Comparison of ENCODE assay signal across 14 cellular contexts in genomic region chr7:150381096-150381495, GRCh38. TPM values are rescaled to one million over a fixed set of nuclear protein-coding genes. Genes with fewer than 3 reads are reported as not detected.
DNase-seq lines count a peak whose midpoint lies in the region; ATAC-seq, FAIRE-seq and TF ChIP-seq lines count a peak whose summit lies in the region.
"Had no signal": no experiment of that assay in that cellular context is flagged by ENCODE, and none has a peak within 500 bp of the region (broad histone marks: within the 10 kb centered on the region; RNA-seq: fewer than 3 reads in every experiment).

No MANE protein-coding gene starts in this region.

- 89% methylated on average over 9 of the region's 9 CpGs for WGBS in thymus
- WGBS in upper lobe of left lung, 2 donors: 87 to 88% methylated on average over 9 of the region's 9 CpGs

- H3K4me3 Mint-ChIP-seq in activated naive CD4-positive, alpha-beta T cell treated with anti-CD3 and anti-CD28 coated beads for 36 hours: no peak overlapping the region

- no peak for TF ChIP-seq POLR2A in upper lobe of left lung (IDR thresholded peaks at IDR 0.05)

- no peak overlapping the region for H3K27ac Mint-ChIP-seq in activated naive CD4-positive, alpha-beta T cell treated with anti-CD3 and anti-CD28 coated beads for 36 hours
- H3K27ac Mint-ChIP-seq: T-helper 1 cell treated with Interleukin-12 subunit alpha and Interleukin-12 subunit beta and Interleukin-4 antibody, amounts not matched to agents 30 μg/mL and 1 μg/mL, for 36 hours had no signal

- in situ Hi-C loops in Panc1 (cut with HindIII; ENCODE audit: low pct_unique_long_range_greater_than_20kb, low sequenced_read_pairs): no loop called here

- intact Hi-C loops in Panc1 (cut with micrococcal nuclease; ENCODE audit: unreplicated experiment): no loop called here
- intact Hi-C loops in activated naive CD4-positive, alpha-beta T cell treated with anti-CD3 and anti-CD28 coated beads for 36 hours (cut with micrococcal nuclease): no loop called here

- H3K4me3 ChIP-seq in Panc1 (ENCODE audit: low read depth in 2 of 2, low read length in 2 of 2) (no peak overlapping the region), keratinocyte (ENCODE audit: control insufficient read depth in 2 of 3, extremely low read depth in 1 of 3, insufficient read depth in 2 of 3, low read depth in 1 of 3, low read length in 3 of 3) (no peak overlapping the region), thymus (ENCODE audit: low read length) (no peak overlapping the region), upper lobe of left lung (no peak overlapping the region)
- H3K4me3 ChIP-seq: body of pancreas had no signal

- H3K9ac ChIP-seq in keratinocyte (ENCODE audit: control insufficient read depth, extremely low read depth, insufficient read depth, low read length): no peak overlapping the region

- H3K9me3 ChIP-seq in Panc1 (ENCODE audit: control insufficient read depth, insufficient read depth, low read depth, low read length) (no peaks in the 10 kb centered on the region), keratinocyte (ENCODE audit: control insufficient read depth, low read depth, low read length) (no peaks in the 10 kb centered on the region), thymus (ENCODE audit: control insufficient read depth) (no peaks in the 10 kb centered on the region), upper lobe of left lung (no peaks in the 10 kb centered on the region)
- H3K9me3 ChIP-seq: body of pancreas had no signal

- FAIRE-seq in keratinocyte (lab: Jason Lieb, UNC): no peak
- FAIRE-seq: A204.1, frontal cortex had no signal

- peaks cover 30% of the 10 kb centered on the region for H3K4me1 Mint-ChIP-seq in activated naive CD4-positive, alpha-beta T cell treated with anti-CD3 and anti-CD28 coated beads for 36 hours (ENCODE audit: low read depth)

- peaks cover 5% of the 10 kb centered on the region for H3K79me2 ChIP-seq in keratinocyte (ENCODE audit: control insufficient read depth, insufficient read depth, low read length)

- H3K27ac ChIP-seq in Panc1 (ENCODE audit: low read length) (peak overlapping the region; percentile 96), keratinocyte (ENCODE audit: control insufficient read depth, insufficient read depth, low read length) (no peak overlapping the region), thymus (ENCODE audit: low read depth) (peak overlapping the region; percentile 8), upper lobe of left lung (no peak overlapping the region)

- H2AFZ ChIP-seq in keratinocyte (ENCODE audit: control insufficient read depth, low read length): no peak overlapping the region

- no peaks in the 10 kb centered on the region for H3K36me3 Mint-ChIP-seq in activated naive CD4-positive, alpha-beta T cell treated with anti-CD3 and anti-CD28 coated beads for 36 hours (ENCODE audit: low read depth)

- no peaks in the 10 kb centered on the region; the same call in 1 of the 2 replicates for H3K36me3 ChIP-seq in Panc1 (ENCODE audit: control insufficient read depth, insufficient read depth, low read length)
- H3K36me3 ChIP-seq in keratinocyte (ENCODE audit: control insufficient read depth in 2 of 2, extremely low read depth in 1 of 2, insufficient read depth in 2 of 2, low read length in 2 of 2): no peaks in the 10 kb centered on the region
- H3K36me3 ChIP-seq in thymus (ENCODE audit: control insufficient read depth, insufficient read depth): no peaks in the 10 kb centered on the region
- no peaks in the 10 kb centered on the region for H3K36me3 ChIP-seq in upper lobe of left lung

- H3K27me3 ChIP-seq in Panc1 (ENCODE audit: control insufficient read depth, insufficient read depth, low read length): no peaks in the 10 kb centered on the region
- no peaks in the 10 kb centered on the region for H3K27me3 ChIP-seq in keratinocyte (ENCODE audit: control insufficient read depth, extremely low read depth, insufficient read depth, low read length)
- no peaks in the 10 kb centered on the region for H3K27me3 ChIP-seq in thymus (ENCODE audit: control insufficient read depth, insufficient read depth)
- no peaks in the 10 kb centered on the region for H3K27me3 ChIP-seq in upper lobe of left lung
- H3K27me3 ChIP-seq: body of pancreas had no signal

- no peaks in the 10 kb centered on the region for H3K9me1 ChIP-seq in keratinocyte (ENCODE audit: control insufficient read depth, extremely low read depth, insufficient read depth, low read length)

- CTCF ChIA-PET in Panc1 (lab: Charles Lee): no interaction called here
- CTCF ChIA-PET in activated naive CD4-positive, alpha-beta T cell treated with anti-CD3 and anti-CD28 coated beads for 36 hours (lab: Charles Lee): interaction anchor here (0.7 kb wide), 1 partner anchor 14 kb away, joined by 3 read pairs; no protein-coding TSS in a partner anchor

- ATAC-seq in Panc1 (no peak), HG03280 (IDR thresholded peaks at IDR 0.05; ENCODE audit: unreplicated experiment) (no peak), upper lobe of left lung (ENCODE audit: low FRiP score in 2 of 2) (no peak)
- ATAC-seq: body of pancreas, left colon had no signal

- POLR2A ChIA-PET in Panc1 (lab: Charles Lee): no interaction called here

- H4K20me1 ChIP-seq in keratinocyte (ENCODE audit: control insufficient read depth, extremely low read depth, insufficient read depth, low read length): no peaks in the 10 kb centered on the region

- no peaks in the 10 kb centered on the region for H3K27me3 Mint-ChIP-seq in activated naive CD4-positive, alpha-beta T cell treated with anti-CD3 and anti-CD28 coated beads for 36 hours (ENCODE audit: low read depth)

- dilution Hi-C loops in keratinocyte (cut with MboI; ENCODE audit: extremely low pct_ligation_motif_present, low sequenced_read_pairs): no loop called here

- peaks cover 57% of the 10 kb centered on the region for H3K4me1 ChIP-seq in Panc1 (ENCODE audit: control insufficient read depth, insufficient read depth, low read length)
- peaks cover 22% of the 10 kb centered on the region for H3K4me1 ChIP-seq in keratinocyte (ENCODE audit: control insufficient read depth, extremely low read depth, insufficient read depth, low read length)
- peaks cover 51% of the 10 kb centered on the region for H3K4me1 ChIP-seq in thymus (ENCODE audit: control insufficient read depth, insufficient read depth, low read length)
- H3K4me1 ChIP-seq in upper lobe of left lung: peaks cover 17 to 35% (median 24%) of the 10 kb centered on the region in 4 donors

- no peak for TF ChIP-seq CTCF in Panc1 (IDR thresholded peaks at IDR 0.05)
- TF ChIP-seq CTCF in keratinocyte (optimal IDR thresholded peaks at IDR 0.05 in 1 of 3, IDR thresholded peaks at IDR 0.05 in 1 of 3, conservative IDR thresholded peaks at IDR 0.05 in 1 of 3; ENCODE audit: extremely low read depth in 1 of 3, insufficient read depth in 2 of 3, low read length in 3 of 3): no peak
- TF ChIP-seq CTCF in upper lobe of left lung (IDR thresholded peaks at IDR 0.05): no peak

- no TSS peak for BruUV-seq in Panc1 (replicated peaks; lab: Mats Ljungman, UMichigan)

- peak; percentile 7 for DNase-seq in activated CD8-positive, alpha-beta memory T cell treated with anti-CD3 and anti-CD28 coated beads, Interleukin-2, amount 50 U/mL, for 4 hours
- DNase-seq in activated CD8-positive, alpha-beta memory T cell treated with anti-CD3 and anti-CD28 coated beads, Interleukin-2, amount 50 U/mL, for 48 hours: no peak
- no peak for DNase-seq in Panc1 (ENCODE audit: low read depth, low spot score)
- DNase-seq in keratinocyte (ENCODE audit: low read depth, low spot score): no peak
- no peak for DNase-seq in upper lobe of left lung
- no peak for DNase-seq in activated naive CD4-positive, alpha-beta T cell treated with anti-CD3 and anti-CD28 coated beads for 36 hours
- DNase-seq: activated CD4-positive, alpha-beta T cell treated with anti-CD3 and anti-CD28 coated beads for 48 hours; body of pancreas had no signal

- TF ChIP-seq EP300 in upper lobe of left lung (IDR thresholded peaks at IDR 0.05): no peak

- no peaks in the 10 kb centered on the region for H3K9me3 Mint-ChIP-seq in activated naive CD4-positive, alpha-beta T cell treated with anti-CD3 and anti-CD28 coated beads for 36 hours
- H3K9me3 Mint-ChIP-seq: T-helper 1 cell treated with Interleukin-12 subunit alpha and Interleukin-12 subunit beta and Interleukin-4 antibody, amounts not matched to agents 30 μg/mL and 1 μg/mL, for 36 hours had no signal

- peak overlapping the region; percentile 6 for H3K4me2 ChIP-seq in keratinocyte (ENCODE audit: control insufficient read depth, extremely low read depth, insufficient read depth, low read depth, low read length)

RNA-seq across cellular contexts. Expression of gene ZNF775, which starts 2.0 kb away (rescaled TPM):
- 14.7 TPM for total RNA-seq in Panc1 (2021; ENCODE audit: unreplicated experiment)
- 14.8 TPM for polyA plus RNA-seq in Panc1 (2012; ENCODE audit: insufficient read length)
- polyA plus RNA-seq in keratinocyte: 1.0 to 1.9 TPM (median 1.1 TPM) in 3 replicates
- 0.15 TPM for polyA plus RNA-seq in keratinocyte (2011; ENCODE audit: low read depth)
- polyA plus RNA-seq in keratinocyte (2011; cell fraction: cytosol; rRNA removed): 0.44 and 1.6 TPM in 2 replicates
- 0.74 and 1.7 TPM in 2 replicates for polyA plus RNA-seq in keratinocyte (2011; cell fraction: nucleus; rRNA removed)
- 0.78 and 2.6 TPM in 2 replicates for polyA plus RNA-seq in keratinocyte (2012; ENCODE audit: low replicate concordance)
- polyA minus RNA-seq in keratinocyte: 0.16 to 0.33 TPM (median 0.26 TPM) in 3 replicates
- polyA minus RNA-seq in keratinocyte (2011; cell fraction: cytosol; rRNA and poly(A)+ RNA removed): 2.9 TPM
- polyA minus RNA-seq in keratinocyte (2011; cell fraction: nucleus; rRNA and poly(A)+ RNA removed): 1.4 and 2.1 TPM in 2 replicates
- polyA plus RNA-seq in thymus: 6.6 TPM
- total RNA-seq in upper lobe of left lung: 1 to 10 TPM; 3.0 to 6.5 (median 5.5) TPM
- total RNA-seq in activated naive CD4-positive, alpha-beta T cell treated with anti-CD3 and anti-CD28 coated beads for 36 hours: 1 to 10 TPM; 4.5 to 5.2 TPM

RNA-seq across cellular contexts. Expression of gene REPIN1, which starts 12.5 kb away (rescaled TPM):
- total RNA-seq in Panc1 (2021; ENCODE audit: unreplicated experiment) (209 TPM), upper lobe of left lung (100 to 1,000 TPM in 4 of 6 donors, 10 to 100 TPM in 2; 65.2 to 125 (median 105) TPM)
- polyA plus RNA-seq in Panc1 (2012; ENCODE audit: insufficient read length): 158 TPM
- polyA plus RNA-seq in keratinocyte (9.3 to 13.9 TPM (median 9.5 TPM) in 3 replicates), thymus (97.0 TPM)
- 3.7 TPM for polyA plus RNA-seq in keratinocyte (2011; ENCODE audit: low read depth)
- polyA plus RNA-seq in keratinocyte (2011; cell fraction: cytosol; rRNA removed): 8.3 and 14.5 TPM in 2 replicates
- 23.9 and 32.1 TPM in 2 replicates for polyA plus RNA-seq in keratinocyte (2011; cell fraction: nucleus; rRNA removed)
- polyA plus RNA-seq in keratinocyte (2012; ENCODE audit: low replicate concordance): 13.4 and 22.4 TPM in 2 replicates
- 6.0 to 10.4 TPM (median 7.8 TPM) in 3 replicates for polyA minus RNA-seq in keratinocyte
- polyA minus RNA-seq in keratinocyte (2011; cell fraction: cytosol; rRNA and poly(A)+ RNA removed): 18.8 TPM
- polyA minus RNA-seq in keratinocyte (2011; cell fraction: nucleus; rRNA and poly(A)+ RNA removed): 8.8 and 12.4 TPM in 2 replicates
- total RNA-seq in activated naive CD4-positive, alpha-beta T cell treated with anti-CD3 and anti-CD28 coated beads for 36 hours: 10 to 100 TPM; 45.7 to 49.3 TPM

RNA-seq across cellular contexts. Expression of gene RARRES2, which starts 39.7 kb away (rescaled TPM):
- total RNA-seq in Panc1 (2021; ENCODE audit: unreplicated experiment) (1.1 TPM), upper lobe of left lung (100 to 1,000 TPM in 5 of 6 donors, 10 to 100 TPM in 1; 54.2 to 303 (median 160) TPM)
- not detected for polyA plus RNA-seq in Panc1 (2012; ENCODE audit: insufficient read length)
- polyA plus RNA-seq in keratinocyte (not detected in 3 replicates), thymus (21.9 TPM)
- polyA plus RNA-seq in keratinocyte (2011; ENCODE audit: low read depth): not detected
- not detected in 2 replicates for polyA plus RNA-seq in keratinocyte (2011; cell fraction: cytosol; rRNA removed)
- polyA plus RNA-seq in keratinocyte (2011; cell fraction: nucleus; rRNA removed): not detected in 2 replicates
- not detected in 2 replicates for polyA plus RNA-seq in keratinocyte (2012; ENCODE audit: low replicate concordance)
- polyA minus RNA-seq in keratinocyte: not detected in 3 replicates
- polyA minus RNA-seq in keratinocyte (2011; cell fraction: cytosol; rRNA and poly(A)+ RNA removed): not detected
- not detected in 2 replicates for polyA minus RNA-seq in keratinocyte (2011; cell fraction: nucleus; rRNA and poly(A)+ RNA removed)
- not detected for total RNA-seq in activated naive CD4-positive, alpha-beta T cell treated with anti-CD3 and anti-CD28 coated beads for 36 hours

RNA-seq across cellular contexts. Expression of gene ACTR3C, which starts 57.8 kb away (rescaled TPM):
- total RNA-seq in Panc1 (2021; ENCODE audit: unreplicated experiment): 6.5 TPM
- 2.8 TPM for polyA plus RNA-seq in Panc1 (2012; ENCODE audit: insufficient read length)
- 1.3 to 2.3 TPM (median 1.7 TPM) in 3 replicates for polyA plus RNA-seq in keratinocyte
- polyA plus RNA-seq in keratinocyte (2011; ENCODE audit: low read depth): 0.37 TPM
- 0.70 and 1.3 TPM in 2 replicates for polyA plus RNA-seq in keratinocyte (2011; cell fraction: cytosol; rRNA removed)
- 3.7 and 4.7 TPM in 2 replicates for polyA plus RNA-seq in keratinocyte (2011; cell fraction: nucleus; rRNA removed)
- 1.00 and 1.1 TPM in 2 replicates for polyA plus RNA-seq in keratinocyte (2012; ENCODE audit: low replicate concordance)
- polyA minus RNA-seq in keratinocyte: 0.49 to 4.2 TPM (median 3.8 TPM) in 3 replicates
- 4.2 TPM for polyA minus RNA-seq in keratinocyte (2011; cell fraction: cytosol; rRNA and poly(A)+ RNA removed)
- polyA minus RNA-seq in keratinocyte (2011; cell fraction: nucleus; rRNA and poly(A)+ RNA removed): 6.4 and 12.9 TPM in 2 replicates
- polyA plus RNA-seq in thymus: 2.9 TPM
- 100 to 1,000 TPM in 1 of 6 donors, 10 to 100 TPM in 5; 12.1 to 123 (median 24.1) TPM for total RNA-seq in upper lobe of left lung
- 1 to 10 TPM; 3.1 to 3.4 TPM for total RNA-seq in activated naive CD4-positive, alpha-beta T cell treated with anti-CD3 and anti-CD28 coated beads for 36 hours

RNA-seq across cellular contexts. Expression of gene LRRC61, which starts 57.9 kb away (rescaled TPM):
- total RNA-seq in Panc1 (2021; ENCODE audit: unreplicated experiment): 13.8 TPM
- polyA plus RNA-seq in Panc1 (2012; ENCODE audit: insufficient read length): 24.0 TPM
- polyA plus RNA-seq in keratinocyte: 1.0 to 2.5 TPM (median 1.7 TPM) in 3 replicates
- 0.72 TPM for polyA plus RNA-seq in keratinocyte (2011; ENCODE audit: low read depth)
- polyA plus RNA-seq in keratinocyte (2011; cell fraction: cytosol; rRNA removed): 1.4 and 4.1 TPM in 2 replicates
- 1.8 and 2.8 TPM in 2 replicates for polyA plus RNA-seq in keratinocyte (2011; cell fraction: nucleus; rRNA removed)
- 1.7 and 3.2 TPM in 2 replicates for polyA plus RNA-seq in keratinocyte (2012; ENCODE audit: low replicate concordance)
- polyA minus RNA-seq in keratinocyte: 1.3 to 3.4 TPM (median 1.7 TPM) in 3 replicates
- 10.9 TPM for polyA minus RNA-seq in keratinocyte (2011; cell fraction: cytosol; rRNA and poly(A)+ RNA removed)
- 3.7 TPM in 2 replicates for polyA minus RNA-seq in keratinocyte (2011; cell fraction: nucleus; rRNA and poly(A)+ RNA removed)
- 11.3 TPM for polyA plus RNA-seq in thymus
- 10 to 100 TPM; 15.4 to 31.4 (median 19.2) TPM for total RNA-seq in upper lobe of left lung
- total RNA-seq in activated naive CD4-positive, alpha-beta T cell treated with anti-CD3 and anti-CD28 coated beads for 36 hours: 10 to 100 TPM; 10.3 to 13.3 TPM

Comparison
In these comparisons a context has a peak if more than half of its experiments do, and no peak if none do; other contexts are left out.
1. H3K27ac ChIP-seq: peak in Panc1 (single experiment) and thymus (single experiment); none in keratinocyte (single experiment) and upper lobe of left lung (0 of 4).
2. RNA of gene RARRES2, which starts 39.7 kb away (total RNA-seq): 54.2 to 303 TPM in upper lobe of left lung; 1.1 TPM in Panc1 (single experiment) and not detected in activated naive CD4-positive, alpha-beta T cell treated with anti-CD3 and anti-CD28 coated beads for 36 hours; every median in the first group is over 10 times any median in the second.